In genomic region chr5:154258531-154259217, GRCh38 we compare ENCODE assay signal across 20 cellular contexts.
DNase-seq lines count a peak whose midpoint lies in the region; ATAC-seq, FAIRE-seq and TF ChIP-seq lines count a peak whose summit lies in the region.
"Had no signal": no experiment of that assay in that cellular context is flagged by ENCODE, and none has a peak within 500 bp of the region (broad histone marks: within the 10 kb centered on the region; RNA-seq: fewer than 3 reads in every experiment).

No MANE protein-coding gene starts in this region.

- H3K4me1 Mint-ChIP-seq in activated CD4-positive, alpha-beta T cell treated with anti-CD3 and anti-CD28 coated beads, Interleukin-2, amount 10 ng/mL, durations not matched to agents 24 days and 14 days = peaks cover 7% of the 10 kb centered on the region
- H3K4me1 Mint-ChIP-seq in stimulated activated effector memory CD8-positive, alpha-beta T cell treated with anti-CD3 and anti-CD28 coated beads, Interleukin-12 subunit alpha, Interleukin-12 subunit beta, amount 100 ng/mL, for 72 hours = peaks cover 17% of the 10 kb centered on the region
- H3K4me1 Mint-ChIP-seq in naive thymus-derived CD8-positive, alpha-beta T cell = peaks cover 4 to 42% (median 7%) of the 10 kb centered on the region in 4 donors

- H3K27me3 ChIP-seq in K562 (ENCODE audit: control insufficient read depth in 2 of 2, insufficient read depth in 2 of 2, low read length in 2 of 2) = no peaks in the 10 kb centered on the region
- H3K27me3 ChIP-seq in small intestine (ENCODE audit: control insufficient read depth in 2 of 2, insufficient read depth in 2 of 2, low read length in 2 of 2) = no peaks in the 10 kb centered on the region
- H3K27me3 ChIP-seq: BLaER1 had no signal

- no peak for TF ChIP-seq EP300 in K562 (IDR thresholded peaks at IDR 0.05; ENCODE audit: low read length)

- no peak for TF ChIP-seq RAD21 in K562 (CRISPR knock-in tag; conservative IDR thresholded peaks at IDR 0.05 in 1 of 2, IDR thresholded peaks at IDR 0.05 in 1 of 2)

- H3K9ac ChIP-seq in K562 (ENCODE audit: insufficient read depth in 1 of 2, low read depth in 2 of 2, low read length in 2 of 2) = no peak overlapping the region
- H3K9ac ChIP-seq: BLaER1 had no signal

- no peaks in the 10 kb centered on the region for H4K20me1 ChIP-seq in K562 (replicated peaks; ENCODE audit: control insufficient read depth, insufficient read depth, low read length)
- H4K20me1 ChIP-seq: BLaER1 had no signal

- no peaks in the 10 kb centered on the region for H3K27me3 Mint-ChIP-seq in activated CD4-positive, alpha-beta T cell treated with anti-CD3 and anti-CD28 coated beads, Interleukin-2, amount 10 ng/mL, durations not matched to agents 24 days and 14 days
- H3K27me3 Mint-ChIP-seq in naive thymus-derived CD8-positive, alpha-beta T cell = no peaks in the 10 kb centered on the region

- 27% methylated on average over 2 of the region's 2 CpGs for WGBS in K562 (ENCODE audit: insufficient coverage, low coverage, missing lambda C conversion rate)
- WGBS in small intestine, 3 donors = 33 to 64% (median 53%) methylated on average over 2 of the region's 2 CpGs

- H3K27ac ChIP-seq in K562 (ENCODE audit: extremely low read depth, low read depth, low read length) (no peak overlapping the region), small intestine (ENCODE audit: low read depth in 1 of 2, low read length in 1 of 2) (peak overlapping the region in 1 of 2 donors; percentile 41)
- H3K27ac ChIP-seq: BLaER1 had no signal

- no peak overlapping the region for H2AFZ ChIP-seq in K562 (ENCODE audit: low read depth, low read length)

- TF ChIP-seq POLR2A in K562 (conservative IDR thresholded peaks at IDR 0.05) = no peak

- H3K36me3 ChIP-seq in K562 (ENCODE audit: control insufficient read depth, insufficient read depth, low read length) (no peaks in the 10 kb centered on the region), small intestine (ENCODE audit: control insufficient read depth in 2 of 2, insufficient read depth in 2 of 2, low read length in 2 of 2) (peaks cover 0 to 4% of the 10 kb centered on the region in 2 donors)
- H3K36me3 ChIP-seq: BLaER1 had no signal

- H3K36me3 Mint-ChIP-seq in activated CD4-positive, alpha-beta T cell treated with anti-CD3 and anti-CD28 coated beads, Interleukin-2, amount 10 ng/mL, durations not matched to agents 24 days and 14 days (ENCODE audit: low read depth) = peaks cover 29% of the 10 kb centered on the region
- peaks cover 10% of the 10 kb centered on the region for H3K36me3 Mint-ChIP-seq in stimulated activated effector memory CD8-positive, alpha-beta T cell treated with anti-CD3 and anti-CD28 coated beads, Interleukin-12 subunit alpha, Interleukin-12 subunit beta, amount 100 ng/mL, for 72 hours
- H3K36me3 Mint-ChIP-seq in naive thymus-derived CD8-positive, alpha-beta T cell = peaks cover 15 to 36% (median 30%) of the 10 kb centered on the region in 3 donors

- TF ChIP-seq CTCF in K562 (IDR thresholded peaks at IDR 0.05 in 2 of 3, conservative IDR thresholded peaks at IDR 0.05 in 1 of 3; ENCODE audit: insufficient read depth in 2 of 3, low read depth in 1 of 3, low read length in 3 of 3) = no peak

- POLR2A ChIA-PET in K562 (lab: Yijun Ruan, JAX) = no interaction called here
- POLR2A ChIA-PET in naive thymus-derived CD8-positive, alpha-beta T cell (lab: Charles Lee) = no interaction called here

- H3K9me3 Mint-ChIP-seq in activated CD4-positive, alpha-beta T cell treated with anti-CD3 and anti-CD28 coated beads, Interleukin-2, amount 10 ng/mL, durations not matched to agents 24 days and 14 days = peaks cover 7% of the 10 kb centered on the region
- no peaks in the 10 kb centered on the region for H3K9me3 Mint-ChIP-seq in stimulated activated effector memory CD8-positive, alpha-beta T cell treated with anti-CD3 and anti-CD28 coated beads, Interleukin-12 subunit alpha, Interleukin-12 subunit beta, amount 100 ng/mL, for 72 hours
- peaks cover 0 to 4% (median 0%) of the 10 kb centered on the region in 9 donors for H3K9me3 Mint-ChIP-seq in naive thymus-derived CD8-positive, alpha-beta T cell
- H3K9me3 Mint-ChIP-seq: CD8-positive, alpha-beta T cell had no signal

- FAIRE-seq in K562 (lab: Jason Lieb, UNC) (no peak), small intestine (lab: Jason Lieb, UNC) (no peak)
- FAIRE-seq: GM18507 had no signal

- BruUV-seq in K562 (replicated peaks; lab: Mats Ljungman, UMichigan) = no TSS peak

- no peaks in the 10 kb centered on the region for H3K9me3 ChIP-seq in K562 (replicated peaks; ENCODE audit: control insufficient read depth, insufficient read depth, low read depth, low read length)
- no peaks in the 10 kb centered on the region for H3K9me3 ChIP-seq in small intestine (ENCODE audit: control insufficient read depth, low read depth)
- H3K9me3 ChIP-seq: BLaER1 had no signal

- H3K4me1 ChIP-seq in K562 (replicated peaks in 1 of 2; ENCODE audit: control insufficient read depth in 2 of 2, insufficient read depth in 2 of 2, low read length in 2 of 2) (no peaks in the 10 kb centered on the region), small intestine (ENCODE audit: control insufficient read depth in 2 of 2, insufficient read depth in 1 of 2, low read depth in 1 of 2, low read length in 1 of 2) (peaks cover 9 to 10% of the 10 kb centered on the region in 2 donors)

- in situ Hi-C loops in K562 (cut with MboI) = no loop called here

- no peak overlapping the region for H3K4me3 Mint-ChIP-seq in activated CD4-positive, alpha-beta T cell treated with anti-CD3 and anti-CD28 coated beads, Interleukin-2, amount 10 ng/mL, durations not matched to agents 24 days and 14 days
- H3K4me3 Mint-ChIP-seq in stimulated activated effector memory CD8-positive, alpha-beta T cell treated with anti-CD3 and anti-CD28 coated beads, Interleukin-12 subunit alpha, Interleukin-12 subunit beta, amount 100 ng/mL, for 72 hours = no peak overlapping the region
- H3K4me3 Mint-ChIP-seq in naive thymus-derived CD8-positive, alpha-beta T cell = no peak overlapping the region
- H3K4me3 Mint-ChIP-seq: CD8-positive, alpha-beta T cell had no signal

- intact Hi-C loops in activated CD4-positive, alpha-beta T cell treated with anti-CD3 and anti-CD28 coated beads, Interleukin-2, amount 10 ng/mL, durations not matched to agents 24 days and 14 days (cut with micrococcal nuclease) = no loop called here
- intact Hi-C loops in K562 (cut with micrococcal nuclease) (no loop called here), left colon (cut with DNase I, micrococcal nuclease) (no loop called here)

- H3K4me2 ChIP-seq in K562 (ENCODE audit: insufficient read depth, low read length) = no peak overlapping the region
- H3K4me2 ChIP-seq: BLaER1 had no signal

- H3K9me1 ChIP-seq in K562 (ENCODE audit: control insufficient read depth, insufficient read depth, low read length) = no peaks in the 10 kb centered on the region

- no peaks in the 10 kb centered on the region for H3K79me2 ChIP-seq in K562 (ENCODE audit: control insufficient read depth, insufficient read depth, low read length)

- H3K4me3 ChIP-seq in K562 (no peak overlapping the region), small intestine (ENCODE audit: low read depth in 1 of 2, low read length in 2 of 2) (no peak overlapping the region)
- H3K4me3 ChIP-seq: BLaER1 had no signal

- no peak overlapping the region for H3K27ac Mint-ChIP-seq in activated CD4-positive, alpha-beta T cell treated with anti-CD3 and anti-CD28 coated beads, Interleukin-2, amount 10 ng/mL, durations not matched to agents 24 days and 14 days
- no peak overlapping the region for H3K27ac Mint-ChIP-seq in stimulated activated effector memory CD8-positive, alpha-beta T cell treated with anti-CD3 and anti-CD28 coated beads, Interleukin-12 subunit alpha, Interleukin-12 subunit beta, amount 100 ng/mL, for 72 hours
- H3K27ac Mint-ChIP-seq in naive thymus-derived CD8-positive, alpha-beta T cell = no peak overlapping the region
- H3K27ac Mint-ChIP-seq: CD8-positive, alpha-beta T cell had no signal

- ATAC-seq in K562 (no peak), left colon (peak; percentile 92)
- ATAC-seq in stimulated activated effector memory CD8-positive, alpha-beta T cell treated with anti-CD3 and anti-CD28 coated beads, Interleukin-12 subunit alpha, Interleukin-12 subunit beta, amount 100 ng/mL, for 72 hours = no peak
- no peak for ATAC-seq in naive thymus-derived CD8-positive, alpha-beta T cell
- ATAC-seq: CD8-positive, alpha-beta T cell had no signal

- CTCF ChIA-PET in K562 (lab: Yijun Ruan, JAX; ENCODE audit: low intra/inter-chr PET ratio) = no interaction called here

- peak; percentile 13 for DNase-seq in activated CD4-positive, alpha-beta T cell treated with anti-CD3 and anti-CD28 coated beads, Interleukin-2, amount 10 ng/mL, durations not matched to agents 24 days and 14 days
- DNase-seq in activated CD4-positive, alpha-beta T cell treated with anti-CD3 and anti-CD28 coated beads for 1 hour = no peak
- no peak for DNase-seq in K562 (ENCODE audit: extremely low read depth in 1 of 4, low spot score in 3 of 4)
- no peak for DNase-seq in left colon
- peak; percentile 82 for DNase-seq in small intestine
- DNase-seq in iPS-NIHi7 (ENCODE audit: extremely low spot score) = no peak
- no peak for DNase-seq in stimulated activated effector memory CD8-positive, alpha-beta T cell treated with anti-CD3 and anti-CD28 coated beads, Interleukin-12 subunit alpha, Interleukin-12 subunit beta, amount 100 ng/mL, for 72 hours (ENCODE audit: low spot score in 2 of 2)
- no peak for DNase-seq in naive thymus-derived CD8-positive, alpha-beta T cell
- DNase-seq: CD8-positive, alpha-beta T cell; GDM1; GOT3; MM.1S; NCI-H1092 treated with DMSO at 0.1 percent for 48 hours; NCI-H187; NCI-H446; NCI-H69; RPMI8226; SIG-M5 had no signal

TF ChIP-seq in K562, 482 proteins besides CTCF, POLR2A, EP300 and RAD21:
- TF ChIP-seq ZNF316 (IDR thresholded peaks at IDR 0.05) = peak; percentile 55
- TF ChIP-seq CAMTA2 (CRISPR knock-in tag; conservative IDR thresholded peaks at IDR 0.05) = no peak
- 0 out of 2 replicates have a peak, but pooled peaks have one; percentile 16 for TF ChIP-seq C11orf30 (IDR thresholded peaks at IDR 0.05; ENCODE audit: low read depth)

Comparison
In these comparisons a context has a peak if more than half of its experiments do, and no peak if none do; other contexts are left out.
1. DNase-seq: peak in activated CD4-positive, alpha-beta T cell treated with anti-CD3 and anti-CD28 coated beads, Interleukin-2, amount 10 ng/mL, durations not matched to agents 24 days and 14 days (single experiment) and small intestine (single experiment); none in activated CD4-positive, alpha-beta T cell treated with anti-CD3 and anti-CD28 coated beads for 1 hour (single experiment), K562 (0 of 4), left colon (0 of 2), iPS-NIHi7 (single experiment), stimulated activated effector memory CD8-positive, alpha-beta T cell treated with anti-CD3 and anti-CD28 coated beads, Interleukin-12 subunit alpha, Interleukin-12 subunit beta, amount 100 ng/mL, for 72 hours (0 of 2) and naive thymus-derived CD8-positive, alpha-beta T cell (0 of 10).